Comparison of ENCODE assay signal across 41 cellular contexts in the genomic region with DNA sequence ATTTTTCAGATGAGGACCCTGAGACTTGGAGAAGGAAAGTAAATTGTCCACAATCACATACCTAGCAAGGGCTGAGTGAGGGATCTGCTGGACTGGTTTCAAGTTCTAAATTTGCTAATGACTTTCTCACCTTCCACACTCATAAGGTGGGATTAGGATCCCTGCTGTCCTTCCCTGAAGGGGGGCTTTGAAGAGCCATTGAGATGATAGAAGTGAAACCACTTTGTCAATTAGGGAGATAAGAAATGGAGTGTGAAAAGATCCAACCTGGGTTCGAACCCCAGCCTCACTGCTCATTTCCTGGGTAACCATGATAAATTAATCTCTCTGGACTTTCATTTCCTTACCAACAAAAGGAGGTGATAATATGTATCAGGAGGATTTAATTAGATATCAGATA. TPM values are rescaled to one million over a fixed set of nuclear protein-coding genes. Genes with fewer than 3 reads are reported as not detected.
"Had no signal": no experiment of that assay in that cellular context is flagged by ENCODE, and none has a peak within 500 bp of the region (broad histone marks: within the 10 kb centered on the region; RNA-seq: fewer than 3 reads in every experiment).

No MANE protein-coding gene starts in this region.

- H3K9me3 ChIP-seq: adrenal gland, body of pancreas, breast epithelium had no signal

- H3K27me3 ChIP-seq: ascending aorta, body of pancreas had no signal

- H3K36me3 ChIP-seq: adrenal gland, ascending aorta, brain microvascular endothelial cell, breast epithelium, cardiac muscle cell had no signal

- H3K4me3 Mint-ChIP-seq: activated naive CD4-positive, alpha-beta T cell treated with anti-CD3 and anti-CD28 coated beads for 36 hours; activated naive CD4-positive, alpha-beta T cell treated with anti-CD3 and anti-CD28 coated beads, Interleukin-2, amount 10 ng/mL, durations not matched to agents 7 days and 5 days; activated naive CD4-positive, alpha-beta T cell treated with anti-CD3 and anti-CD28 coated beads, Interleukin-2, amount 50 U/mL, for 24 hours; activated naive CD8-positive, alpha-beta T cell; activated naive CD8-positive, alpha-beta T cell treated with anti-CD3 and anti-CD28 coated beads for 36 hours; activated naive CD8-positive, alpha-beta T cell treated with anti-CD3 and anti-CD28 coated beads, Interleukin-2, amount 10 ng/mL, durations not matched to agents 7 days and 5 days; activated naive CD8-positive, alpha-beta T cell treated with anti-CD3 and anti-CD28 coated beads, Interleukin-2, amount 50 U/mL, for 24 hours; activated T-cell treated with anti-CD3 and anti-CD28 coated beads, Interleukin-2, amount 50 U/mL, for 24 hours; activated T-cell treated with anti-CD3 and anti-CD28 coated beads, Interleukin-2, amount 50 U/mL, for 4 hours; activated T-cell treated with anti-CD3 and anti-CD28 coated beads, Interleukin-2, amount 50 U/mL, for 72 hours; activated T-helper 1 cell treated with anti-CD3 and anti-CD28 coated beads, Interleukin-12 subunit alpha, Interleukin-12 subunit beta, Interleukin-2, Interleukin-4 antibody, amounts not matched to agents 30 ng/mL and 10 ng/mL and 1 ng/mL, durations not matched to agents 14 hours and 24 hours and 36 hours; activated T-helper 17 cell treated with anti-CD3 and anti-CD28 coated beads, Interleukin-2, amount 50 U/mL, for 72 hours; brain; central memory CD8-positive, alpha-beta T cell had no signal

- H3K9me3 Mint-ChIP-seq: activated naive CD4-positive, alpha-beta T cell treated with anti-CD3 and anti-CD28 coated beads, Interleukin-2, amount 50 U/mL, for 72 hours had no signal

- ATAC-seq: activated naive CD4-positive, alpha-beta T cell treated with anti-CD3 and anti-CD28 coated beads, Interleukin-2, amount 50 U/mL, for 72 hours; activated naive CD8-positive, alpha-beta T cell treated with anti-CD3 and anti-CD28 coated beads, Interleukin-2, amount 50 U/mL, for 24 hours; activated T-cell treated with anti-CD3 and anti-CD28 coated beads, Interleukin-2, amount 50 U/mL, for 4 hours; activated T-cell treated with anti-CD3 and anti-CD28 coated beads, Interleukin-2, amount 50 U/mL, for 72 hours; activated T-helper 17 cell treated with anti-CD3 and anti-CD28 coated beads, Interleukin-2, amount 50 U/mL, for 72 hours; body of pancreas had no signal

- DNase-seq: activated effector memory CD4-positive, alpha-beta T cell treated with anti-CD3 and anti-CD28 coated beads, Interleukin-2, amount 50 U/mL, for 16 hours; activated effector memory CD4-positive, alpha-beta T cell treated with Interleukin-2 at 50 U/mL for 16 hours; activated gamma-delta T cell; activated gamma-delta T cell treated with Interleukin-2 at 50 U/mL for 16 hours; activated naive CD4-positive, alpha-beta T cell; activated naive CD4-positive, alpha-beta T cell treated with anti-CD3 and anti-CD28 coated beads for 36 hours; activated naive CD4-positive, alpha-beta T cell treated with anti-CD3 and anti-CD28 coated beads, Interleukin-2, amount 10 ng/mL, durations not matched to agents 7 days and 5 days; activated naive CD4-positive, alpha-beta T cell treated with anti-CD3 and anti-CD28 coated beads, Interleukin-2, amount 50 U/mL, for 16 hours; activated naive CD4-positive, alpha-beta T cell treated with Interleukin-2 at 50 U/mL for 16 hours; activated naive CD8-positive, alpha-beta T cell treated with anti-CD3 and anti-CD28 coated beads for 36 hours; activated naive CD8-positive, alpha-beta T cell treated with anti-CD3 and anti-CD28 coated beads, Interleukin-2, amount 10 ng/mL, durations not matched to agents 7 days and 5 days; activated naive CD8-positive, alpha-beta T cell treated with anti-CD3 and anti-CD28 coated beads, Interleukin-2, amount 50 U/mL, for 24 hours; activated T-cell treated with anti-CD3 and anti-CD28 coated beads, Interleukin-2, amount 50 U/mL, for 1 hour; activated T-cell treated with anti-CD3 and anti-CD28 coated beads, Interleukin-2, amount 50 U/mL, for 24 hours; activated T-cell treated with anti-CD3 and anti-CD28 coated beads, Interleukin-2, amount 50 U/mL, for 4 hours; activated T-cell treated with anti-CD3 and anti-CD28 coated beads, Interleukin-2, amount 50 U/mL, for 48 hours; activated T-cell treated with anti-CD3 and anti-CD28 coated beads, Interleukin-2, amount 50 U/mL, for 72 hours; adrenal gland; amniotic stem cell; amygdala; anterior cingulate cortex; aorta; body of pancreas; brain microvascular endothelial cell; caudate nucleus; central memory CD4-positive, alpha-beta T cell; cerebellar nuclear complex had no signal

- H3K36me3 Mint-ChIP-seq: activated naive CD4-positive, alpha-beta T cell treated with anti-CD3 and anti-CD28 coated beads, Interleukin-2, amount 10 ng/mL, durations not matched to agents 7 days and 5 days; activated naive CD8-positive, alpha-beta T cell treated with anti-CD3 and anti-CD28 coated beads for 36 hours; brain had no signal

- H3K4me1 ChIP-seq: adrenal gland, ascending aorta, body of pancreas, breast epithelium had no signal

- H3K4me3 ChIP-seq: adrenal gland, ascending aorta, body of pancreas, breast epithelium, cardiac muscle cell had no signal

- H3K27ac ChIP-seq: adrenal gland, ascending aorta, body of pancreas, brain microvascular endothelial cell, breast epithelium, cardiac muscle cell had no signal

- H3K27ac Mint-ChIP-seq: activated naive CD4-positive, alpha-beta T cell treated with anti-CD3 and anti-CD28 coated beads for 36 hours; activated naive CD4-positive, alpha-beta T cell treated with anti-CD3 and anti-CD28 coated beads, Interleukin-2, amount 10 ng/mL, durations not matched to agents 7 days and 5 days; activated naive CD4-positive, alpha-beta T cell treated with anti-CD3 and anti-CD28 coated beads, Interleukin-2, amount 50 U/mL, for 24 hours; activated naive CD4-positive, alpha-beta T cell treated with anti-CD3 and anti-CD28 coated beads, Interleukin-2, amount 50 U/mL, for 72 hours; activated naive CD8-positive, alpha-beta T cell; activated naive CD8-positive, alpha-beta T cell treated with anti-CD3 and anti-CD28 coated beads for 36 hours; activated naive CD8-positive, alpha-beta T cell treated with anti-CD3 and anti-CD28 coated beads, Interleukin-2, amount 10 ng/mL, durations not matched to agents 7 days and 5 days; activated naive CD8-positive, alpha-beta T cell treated with anti-CD3 and anti-CD28 coated beads, Interleukin-2, amount 50 U/mL, for 24 hours; activated T-cell treated with anti-CD3 and anti-CD28 coated beads, Interleukin-2, amount 50 U/mL, for 24 hours; activated T-cell treated with anti-CD3 and anti-CD28 coated beads, Interleukin-2, amount 50 U/mL, for 72 hours; activated T-helper 1 cell treated with anti-CD3 and anti-CD28 coated beads, Interleukin-12 subunit alpha, Interleukin-12 subunit beta, Interleukin-2, Interleukin-4 antibody, amounts not matched to agents 30 ng/mL and 10 ng/mL and 1 ng/mL, durations not matched to agents 14 hours and 24 hours and 36 hours; activated T-helper 17 cell treated with anti-CD3 and anti-CD28 coated beads, Interleukin-2, amount 50 U/mL, for 72 hours; activated T-helper 2 cell treated with anti-CD3 and anti-CD28 coated beads, Interferon-gamma antibody, Interleukin-2, Interleukin-4, amounts not matched to agents 10 μg/mL and 5 μg/mL and 100 μg/mL, durations not matched to agents 14 hours and 24 hours and 36 hours; brain had no signal

- H3K4me1 Mint-ChIP-seq: activated naive CD4-positive, alpha-beta T cell treated with anti-CD3 and anti-CD28 coated beads, Interleukin-2, amount 10 ng/mL, durations not matched to agents 7 days and 5 days; activated naive CD4-positive, alpha-beta T cell treated with anti-CD3 and anti-CD28 coated beads, Interleukin-2, amount 50 U/mL, for 24 hours; activated naive CD8-positive, alpha-beta T cell treated with anti-CD3 and anti-CD28 coated beads for 36 hours; activated naive CD8-positive, alpha-beta T cell treated with anti-CD3 and anti-CD28 coated beads, Interleukin-2, amount 10 ng/mL, durations not matched to agents 7 days and 5 days; activated naive CD8-positive, alpha-beta T cell treated with anti-CD3 and anti-CD28 coated beads, Interleukin-2, amount 50 U/mL, for 24 hours; activated T-helper 17 cell treated with anti-CD3 and anti-CD28 coated beads, Interleukin-2, amount 50 U/mL, for 72 hours; brain; central memory CD8-positive, alpha-beta T cell had no signal

RNA-seq across cellular contexts. Expression of a gene that starts 32.7 kb away (rescaled TPM):
- total RNA-seq: activated naive CD8-positive, alpha-beta T cell treated with anti-CD3 and anti-CD28 coated beads for 36 hours; activated T-cell treated with anti-CD3 and anti-CD28 coated beads, Interleukin-2, amount 50 U/mL, for 4 hours; activated T-helper 17 cell treated with anti-CD3 and anti-CD28 coated beads, Interleukin-2, amount 50 U/mL, for 72 hours; activated T-helper 2 cell treated with anti-CD3 and anti-CD28 coated beads, Interferon-gamma antibody, Interleukin-2, Interleukin-4, amounts not matched to agents 10 μg/mL and 5 μg/mL and 100 μg/mL, durations not matched to agents 14 hours and 24 hours and 36 hours; aorta; ascending aorta; body of pancreas; breast epithelium; cardiac muscle cell; cardiac septum; cerebellum; chondrocyte had no signal
- polyA plus RNA-seq: adrenal gland, aorta, cardiac muscle cell had no signal
